26 cellular contexts compared by ENCODE assay signal in genomic region chr20:48486065-48486464, GRCh38.
A peak's percentile ranks its signal among the peaks of the same experiment; 100 is the strongest.
DNase-seq lines count a peak whose midpoint lies in the region; ATAC-seq, FAIRE-seq and TF ChIP-seq lines count a peak whose summit lies in the region.
"Had no signal": no experiment of that assay in that cellular context is flagged by ENCODE, and none has a peak within 500 bp of the region (broad histone marks: within the 10 kb centered on the region; RNA-seq: fewer than 3 reads in every experiment).

No MANE protein-coding gene starts in this region.

- no peaks in the 10 kb centered on the region for H3K9me3 ChIP-seq in HEK293 (ENCODE audit: control insufficient read depth, insufficient read depth, low read depth, low read length)
- no peaks in the 10 kb centered on the region for H3K9me3 ChIP-seq in HepG2 (ENCODE audit: low read length)
- H3K9me3 ChIP-seq in trophoblast cell (ENCODE audit: insufficient read depth, low read depth, low read length): no peaks in the 10 kb centered on the region
- H3K9me3 ChIP-seq: BE2C, SJSA1 had no signal

- no peak overlapping the region for H3K14ac ChIP-seq in trophoblast cell (ENCODE audit: low read length)

- H3K79me1 ChIP-seq in trophoblast cell (ENCODE audit: low read length): peaks cover 5% of the 10 kb centered on the region

- peak overlapping the region; percentile 9 for H3K27ac Mint-ChIP-seq in Calu3 (ENCODE audit: unreplicated experiment)
- H3K27ac Mint-ChIP-seq: CD14-positive monocyte; CD8-positive, alpha-beta memory T cell; IgD-negative memory B cell; T-cell had no signal

- no peak for ATAC-seq in HepG2
- ATAC-seq: T-cell had no signal

- peaks cover 8 to 51% of the 10 kb centered on the region in 2 experiments; a peak in 3 of 5 replicates for H3K27me3 ChIP-seq in HepG2 (ENCODE audit: control insufficient read depth in 1 of 2, insufficient read depth in 2 of 2, low read length in 2 of 2)
- H3K27me3 ChIP-seq in trophoblast cell (ENCODE audit: insufficient read depth, low read length): no peaks in the 10 kb centered on the region

- H2AFZ ChIP-seq in HepG2 (ENCODE audit: low read length) (no peak overlapping the region), trophoblast cell (ENCODE audit: insufficient read depth, low read length, poor library complexity) (no peak overlapping the region)

- H3K18ac ChIP-seq in trophoblast cell (ENCODE audit: low read length): no peak overlapping the region

- H3K4me1 ChIP-seq in HEK293 (ENCODE audit: control insufficient read depth, insufficient read depth, low read length): no peaks in the 10 kb centered on the region
- peaks cover 39% of the 10 kb centered on the region for H3K4me1 ChIP-seq in HepG2 (ENCODE audit: insufficient read depth, low read length)
- peaks cover 4 to 11% of the 10 kb centered on the region in 2 experiments for H3K4me1 ChIP-seq in trophoblast cell (ENCODE audit: control insufficient read depth in 1 of 2, insufficient read depth in 2 of 2, low read length in 2 of 2)
- H3K4me1 ChIP-seq: SJSA1 had no signal

- H3K4me2 ChIP-seq in HepG2 (ENCODE audit: low read depth, low read length) (peak overlapping the region; percentile 29; the same call in 1 of the 2 replicates), trophoblast cell (ENCODE audit: low read length) (no peak overlapping the region)
- H3K4me2 ChIP-seq: KMS-11 had no signal

- H3K23ac ChIP-seq in trophoblast cell (ENCODE audit: low read length): no peak overlapping the region

- DNase-seq in Calu3 (no peak), HepG2 (ENCODE audit: low spot score) (no peak), trophoblast cell (no peak), iPS-NIHi11 (ENCODE audit: low spot score) (no peak), NCI-H2227 (lab: John Stamatoyannopoulos, UW; ENCODE audit: unreplicated experiment) (no peak), SHP77 (lab: John Stamatoyannopoulos, UW) (no peak)
- DNase-seq: BE2C; CD8-positive, alpha-beta memory T cell; GOT3; HCEC 1CT; MM.1S; NCI-H1417; NCI-H187; NCI-H2081 treated with DMSO at 0.1 percent for 48 hours; NCI-H2171; NCI-H345; NCI-H510A treated with DMSO at 0.1 percent for 48 hours; NCI-H774; T-cell had no signal

- H3K36me3 Mint-ChIP-seq in Calu3 (ENCODE audit: insufficient read depth, unreplicated experiment): no peaks in the 10 kb centered on the region
- H3K36me3 Mint-ChIP-seq: CD14-positive monocyte; CD8-positive, alpha-beta memory T cell; T-cell had no signal

- no peak overlapping the region for H3K9ac ChIP-seq in HepG2 (ENCODE audit: insufficient read depth, low read depth, low read length)
- no peak overlapping the region for H3K9ac ChIP-seq in trophoblast cell (ENCODE audit: low read length)
- H3K9ac ChIP-seq: KMS-11 had no signal

- H3K27ac ChIP-seq in HEK293 (ENCODE audit: extremely low read depth, low read depth, low read length): no peak overlapping the region
- H3K27ac ChIP-seq in HepG2 (ENCODE audit: extremely low read length, insufficient read depth, low read length): no peak overlapping the region
- no peak overlapping the region for H3K27ac ChIP-seq in trophoblast cell (ENCODE audit: low read depth, low read length)
- H3K27ac ChIP-seq: KMS-11, SJSA1 had no signal

- H4K20me1 ChIP-seq in HepG2 (ENCODE audit: insufficient read depth, low read length): no peaks in the 10 kb centered on the region

- H4K91ac ChIP-seq in trophoblast cell (ENCODE audit: low read depth, low read length): peak overlapping the region; percentile 19

- TF ChIP-seq CTCF in Calu3 (IDR thresholded peaks at IDR 0.05; ENCODE audit: unreplicated experiment) (no peak), HEK293 (tag by site-specific recombination; IDR thresholded peaks at IDR 0.05) (no peak), HepG2 (CRISPR knock-in tag; IDR thresholded peaks at IDR 0.05) (no peak)

- TF ChIP-seq EP300 in HepG2 (IDR thresholded peaks at IDR 0.05; ENCODE audit: low read depth in 2 of 2, low read length in 2 of 2) (no peak), HepG2 (CRISPR knock-in tag; IDR thresholded peaks at IDR 0.05; ENCODE audit: borderline replicate concordance) (no peak)

- H3K4me3 ChIP-seq in HEK293 (ENCODE audit: low read depth, low read length) (no peak overlapping the region), HepG2 (replicated peaks in 1 of 3; ENCODE audit: insufficient read depth in 1 of 3, low read depth in 2 of 3, low read length in 3 of 3) (no peak overlapping the region), trophoblast cell (ENCODE audit: low read depth, low read length) (no peak overlapping the region)
- H3K4me3 ChIP-seq: SJSA1 had no signal

- intact Hi-C loops in Calu3 (cut with micrococcal nuclease; ENCODE audit: unreplicated experiment): loop anchor here (5.0 kb wide), 1 partner anchor 436 kb away; the partner anchor contains the start of gene ARFGEF2
- intact Hi-C loops in HepG2 (cut with micrococcal nuclease; ENCODE audit: unreplicated experiment): no loop called here

- no peak for FAIRE-seq in HepG2 (lab: Jason Lieb, UNC)
- FAIRE-seq: D721Med, RCC 7860 had no signal

- WGBS in HepG2 (ENCODE audit: low lambda C conversion rate): 25% methylated on average over 7 of the region's 7 CpGs
- no CpG with 5 or more reads among the region's 7 CpGs for WGBS in trophoblast cell (ENCODE audit: extremely low coverage, insufficient coverage, insufficient read length)

- H2BK5ac ChIP-seq in trophoblast cell (ENCODE audit: low read depth, low read length, poor library complexity): no peak overlapping the region

- H3K27me3 Mint-ChIP-seq in Calu3 (ENCODE audit: unreplicated experiment): peaks cover 45% of the 10 kb centered on the region

- no peak overlapping the region for H2BK12ac ChIP-seq in trophoblast cell (ENCODE audit: low read length)

- in situ Hi-C loops in HepG2 (cut with HindIII; ENCODE audit: extremely low pct_ligation_motif_present, low pct_unique_long_range_greater_than_20kb): no loop called here

- CTCF ChIA-PET in Calu3 (lab: Charles Lee): interaction anchor here (0.6 to 0.9 kb wide), 2 partner anchors 52 to 134 kb away, joined by 3 read pairs; no protein-coding TSS in a partner anchor
- CTCF ChIA-PET in HEK293 (lab: Yijun Ruan, JAX): interaction anchor here (0.6 to 1.0 kb wide), 2 partner anchors 418 to 822 kb away, joined by 3 to 6 read pairs; no protein-coding TSS in a partner anchor
- CTCF ChIA-PET in HepG2 (lab: Yijun Ruan, JAX; ENCODE audit: low intra/inter-chr PET ratio, low total read pairs): no interaction called here

- TF ChIP-seq POLR2A in HepG2 (IDR thresholded peaks at IDR 0.05; ENCODE audit: insufficient read depth in 1 of 2, low read depth in 2 of 2, low read length in 2 of 2): no peak

- peaks cover 49% of the 10 kb centered on the region for H3K4me1 Mint-ChIP-seq in Calu3 (ENCODE audit: low read depth, unreplicated experiment)
- H3K4me1 Mint-ChIP-seq: CD14-positive monocyte; CD8-positive, alpha-beta memory T cell; T-cell had no signal

- H4K12ac ChIP-seq in trophoblast cell (ENCODE audit: low read depth, low read length): no peak overlapping the region

- BruUV-seq in Calu3 (replicated peaks; lab: Mats Ljungman, UMichigan): no TSS peak
- BruUV-seq in HepG2 (replicated peaks; lab: Mats Ljungman, UMichigan): no TSS peak

- H3K36me3 ChIP-seq in HEK293 (ENCODE audit: control insufficient read depth in 2 of 2, insufficient read depth in 1 of 2, low read length in 2 of 2): no peaks in the 10 kb centered on the region
- H3K36me3 ChIP-seq in HepG2 (replicated peaks in 1 of 2; ENCODE audit: control insufficient read depth in 1 of 2, insufficient read depth in 2 of 2, low read length in 2 of 2): no peaks in the 10 kb centered on the region
- H3K36me3 ChIP-seq in trophoblast cell (ENCODE audit: control insufficient read depth in 1 of 2, insufficient read depth in 2 of 2, low read length in 2 of 2): no peaks in the 10 kb centered on the region
- H3K36me3 ChIP-seq: BE2C, SJSA1 had no signal

- POLR2A ChIA-PET in HEK293 (lab: Yijun Ruan, JAX) (no interaction called here), HepG2 (lab: Yijun Ruan, JAX) (no interaction called here)

- H3K4ac ChIP-seq in trophoblast cell (ENCODE audit: low read depth, low read length): no peak overlapping the region

- peak overlapping the region; percentile 69 for H2BK120ac ChIP-seq in trophoblast cell (ENCODE audit: insufficient read depth, low read length, poor library complexity)

- no peaks in the 10 kb centered on the region for H3K9me3 Mint-ChIP-seq in Calu3 (ENCODE audit: low read depth, unreplicated experiment)
- H3K9me3 Mint-ChIP-seq: CD14-positive monocyte; CD8-positive, alpha-beta memory T cell; IgD-negative memory B cell; T-cell had no signal

- H3K79me2 ChIP-seq in HepG2 (ENCODE audit: insufficient read depth, low read length) (no peaks in the 10 kb centered on the region), trophoblast cell (ENCODE audit: control insufficient read depth, insufficient read depth, low read length, poor library complexity) (no peaks in the 10 kb centered on the region)

- TF ChIP-seq RAD21 in HepG2 (CRISPR knock-in tag; IDR thresholded peaks at IDR 0.05): no peak

- H3K4me3 Mint-ChIP-seq in Calu3 (ENCODE audit: low read depth, unreplicated experiment): no peak overlapping the region
- H3K4me3 Mint-ChIP-seq: CD14-positive monocyte, IgD-negative memory B cell, T-cell had no signal

- no peak overlapping the region for H4K8ac ChIP-seq in trophoblast cell (ENCODE audit: low read depth, low read length)

- H2AK5ac ChIP-seq in trophoblast cell (ENCODE audit: low read length): no peak overlapping the region

TF ChIP-seq in HEK293, 187 proteins besides CTCF, POLR2A, EP300 and RAD21 (continues in another document):
- no peak for TF ChIP-seq RBAK (tag by site-specific recombination; IDR thresholded peaks at IDR 0.05)

TF ChIP-seq in HepG2, 621 proteins besides CTCF, POLR2A, EP300 and RAD21:
- TF ChIP-seq FLYWCH1 (CRISPR knock-in tag; IDR thresholded peaks at IDR 0.05) (no peak), ZNF160 (CRISPR knock-in tag; IDR thresholded peaks at IDR 0.05) (no peak), NPAS2 (CRISPR knock-in tag; IDR thresholded peaks at IDR 0.05; ENCODE audit: borderline replicate concordance) (no peak), TBP (CRISPR knock-in tag; IDR thresholded peaks at IDR 0.05) (no peak)
